ENCODE assay signal across 1 cellular context in the genomic region with DNA sequence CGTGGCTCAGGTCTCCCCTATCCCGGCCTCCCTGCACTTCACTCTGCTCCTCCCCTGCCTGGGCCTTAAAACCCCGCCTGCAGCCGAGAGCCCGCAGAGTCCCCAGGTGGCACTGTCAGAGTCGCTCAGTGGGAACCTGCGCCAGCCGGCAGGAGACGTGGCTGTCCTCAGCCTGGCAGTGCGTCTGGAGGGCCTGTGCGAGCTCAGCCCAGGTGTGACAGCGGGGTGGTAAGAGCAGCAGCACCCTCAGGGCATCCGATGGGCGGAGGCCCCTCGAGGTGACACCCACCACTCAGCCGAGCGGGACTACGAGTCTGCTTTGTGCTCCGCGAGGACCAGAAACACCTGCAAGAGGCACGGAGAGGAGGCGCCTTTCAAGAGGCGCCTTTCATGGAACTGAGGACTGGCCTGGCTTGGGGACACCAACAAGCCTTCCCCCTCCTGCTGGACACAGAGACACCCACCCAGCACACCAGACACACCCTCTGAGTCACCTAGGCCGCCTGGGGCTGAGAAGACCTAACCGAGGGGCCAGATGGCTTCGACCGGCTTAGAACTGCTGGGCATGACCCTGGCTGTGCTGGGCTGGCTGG.
A peak's percentile ranks its signal among the peaks of the same experiment; 100 is the strongest.
TF ChIP-seq lines count a peak whose summit lies in the region.

TSS of gene CLDN9 (plus strand) at position 96 of the 593 bp plus-strand sequence. CDS start at position 536, 440 bp downstream.

TF ChIP-seq in HCT116, 20 proteins besides CTCF, POLR2A, EP300 and RAD21 (continued from another document):
- TF ChIP-seq, protein P1, sequence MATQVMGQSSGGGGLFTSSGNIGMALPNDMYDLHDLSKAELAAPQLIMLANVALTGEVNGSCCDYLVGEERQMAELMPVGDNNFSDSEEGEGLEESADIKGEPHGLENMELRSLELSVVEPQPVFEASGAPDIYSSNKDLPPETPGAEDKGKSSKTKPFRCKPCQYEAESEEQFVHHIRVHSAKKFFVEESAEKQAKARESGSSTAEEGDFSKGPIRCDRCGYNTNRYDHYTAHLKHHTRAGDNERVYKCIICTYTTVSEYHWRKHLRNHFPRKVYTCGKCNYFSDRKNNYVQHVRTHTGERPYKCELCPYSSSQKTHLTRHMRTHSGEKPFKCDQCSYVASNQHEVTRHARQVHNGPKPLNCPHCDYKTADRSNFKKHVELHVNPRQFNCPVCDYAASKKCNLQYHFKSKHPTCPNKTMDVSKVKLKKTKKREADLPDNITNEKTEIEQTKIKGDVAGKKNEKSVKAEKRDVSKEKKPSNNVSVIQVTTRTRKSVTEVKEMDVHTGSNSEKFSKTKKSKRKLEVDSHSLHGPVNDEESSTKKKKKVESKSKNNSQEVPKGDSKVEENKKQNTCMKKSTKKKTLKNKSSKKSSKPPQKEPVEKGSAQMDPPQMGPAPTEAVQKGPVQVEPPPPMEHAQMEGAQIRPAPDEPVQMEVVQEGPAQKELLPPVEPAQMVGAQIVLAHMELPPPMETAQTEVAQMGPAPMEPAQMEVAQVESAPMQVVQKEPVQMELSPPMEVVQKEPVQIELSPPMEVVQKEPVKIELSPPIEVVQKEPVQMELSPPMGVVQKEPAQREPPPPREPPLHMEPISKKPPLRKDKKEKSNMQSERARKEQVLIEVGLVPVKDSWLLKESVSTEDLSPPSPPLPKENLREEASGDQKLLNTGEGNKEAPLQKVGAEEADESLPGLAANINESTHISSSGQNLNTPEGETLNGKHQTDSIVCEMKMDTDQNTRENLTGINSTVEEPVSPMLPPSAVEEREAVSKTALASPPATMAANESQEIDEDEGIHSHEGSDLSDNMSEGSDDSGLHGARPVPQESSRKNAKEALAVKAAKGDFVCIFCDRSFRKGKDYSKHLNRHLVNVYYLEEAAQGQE (IDR thresholded peaks at IDR 0.05; ENCODE audit: low read depth): no peak
- TF ChIP-seq MAX (IDR thresholded peaks at IDR 0.05) (no peak), SIN3A (IDR thresholded peaks at IDR 0.05; ENCODE audit: low read depth) (no peak), POLR2AphosphoS5 (IDR thresholded peaks at IDR 0.05; ENCODE audit: low read depth, low read length) (peak; percentile 48)
